Comparison of ENCODE assay signal across 8 cellular contexts in genomic region chr2:230447455-230448451, GRCh38. TPM values are rescaled to one million over a fixed set of nuclear protein-coding genes. Genes with fewer than 3 reads are reported as not detected.
DNase-seq lines count a peak whose midpoint lies in the region; ATAC-seq and TF ChIP-seq lines count a peak whose summit lies in the region.

No MANE protein-coding gene starts in this region.

- H3K27me3 ChIP-seq in thymus (ENCODE audit: control insufficient read depth, insufficient read depth) = no peaks in the 10 kb centered on the region

- POLR2A ChIA-PET in activated B cell treated with CpG ODN at 0.5 μM for 24 hours (lab: Charles Lee) = interaction anchor here (0.8 to 3.9 kb wide), 28 partner anchors 8 to 245 kb away, joined by 3 to 47 read pairs (median 5); partner anchors contain the start of genes SP100, SP110, SP140 and SP140L

- H3K4me3 ChIP-seq in thymus (ENCODE audit: low read length) (no peak overlapping the region), coronary artery (no peak overlapping the region)

- H3K27ac ChIP-seq in thymus (ENCODE audit: low read depth) = peak overlapping the region; percentile 1
- H3K27ac ChIP-seq in coronary artery = peak overlapping the region in 1 of 2 donors; percentile 27

- H3K27me3 Mint-ChIP-seq in activated T-cell treated with anti-CD3 and anti-CD28 coated beads, Interleukin-2, amount 50 U/mL, for 24 hours = no peaks in the 10 kb centered on the region
- H3K27me3 Mint-ChIP-seq in activated B cell treated with CpG ODN at 0.5 μM for 24 hours (no peaks in the 10 kb centered on the region), HFFc6 (ENCODE audit: insufficient read depth) (no peaks in the 10 kb centered on the region)

- no peak for DNase-seq in activated T-cell treated with anti-CD3 and anti-CD28 coated beads, Interleukin-2, amount 50 U/mL, for 24 hours
- DNase-seq in activated T-cell treated with anti-CD3 and anti-CD28 coated beads for 4 hours = no peak
- DNase-seq in activated B cell treated with CpG ODN at 0.5 μM for 24 hours = no peak
- no peak for DNase-seq in HFFc6
- DNase-seq in GM03348 (ENCODE audit: low spot score) = no peak
- DNase-seq in coronary artery (ENCODE audit: low spot score) = no peak

- H3K4me1 Mint-ChIP-seq in activated T-cell treated with anti-CD3 and anti-CD28 coated beads, Interleukin-2, amount 50 U/mL, for 24 hours (ENCODE audit: low read depth) = peaks cover 69% of the 10 kb centered on the region
- H3K4me1 Mint-ChIP-seq in activated B cell treated with CpG ODN at 0.5 μM for 24 hours = peaks cover 93% of the 10 kb centered on the region
- H3K4me1 Mint-ChIP-seq in HFFc6 (ENCODE audit: low read depth) = peaks cover 18% of the 10 kb centered on the region

- H3K9me3 Mint-ChIP-seq in activated T-cell treated with anti-CD3 and anti-CD28 coated beads, Interleukin-2, amount 50 U/mL, for 24 hours = no peaks in the 10 kb centered on the region
- H3K9me3 Mint-ChIP-seq in activated B cell treated with CpG ODN at 0.5 μM for 24 hours = no peaks in the 10 kb centered on the region
- H3K9me3 Mint-ChIP-seq in HFFc6 = no peaks in the 10 kb centered on the region

- peak overlapping the region; percentile 63 for H3K4me3 Mint-ChIP-seq in activated T-cell treated with anti-CD3 and anti-CD28 coated beads, Interleukin-2, amount 50 U/mL, for 24 hours
- H3K4me3 Mint-ChIP-seq in activated B cell treated with CpG ODN at 0.5 μM for 24 hours = peak overlapping the region; percentile 83
- H3K4me3 Mint-ChIP-seq in HFFc6 = no peak overlapping the region

- peak overlapping the region; percentile 94 for H3K27ac Mint-ChIP-seq in activated T-cell treated with anti-CD3 and anti-CD28 coated beads, Interleukin-2, amount 50 U/mL, for 24 hours
- peak overlapping the region; percentile 99 for H3K27ac Mint-ChIP-seq in activated B cell treated with CpG ODN at 0.5 μM for 24 hours
- H3K27ac Mint-ChIP-seq in HFFc6 = no peak overlapping the region

- CTCF ChIA-PET in activated B cell treated with CpG ODN at 0.5 μM for 24 hours (lab: Charles Lee) = interaction anchor here (1.0 to 3.6 kb wide), 4 partner anchors 10 to 245 kb away, joined by 3 to 12 read pairs (median 6); no protein-coding TSS in a partner anchor

- no peaks in the 10 kb centered on the region for H3K4me1 ChIP-seq in thymus (ENCODE audit: control insufficient read depth, insufficient read depth, low read length)

- ATAC-seq in HG02973 (IDR thresholded peaks at IDR 0.05; ENCODE audit: unreplicated experiment) = peak; percentile 84
- ATAC-seq in activated B cell treated with CpG ODN at 0.5 μM for 24 hours (ENCODE audit: low read depth) = peak; percentile 81

- no peak for TF ChIP-seq CTCF in activated B cell treated with CpG ODN at 0.5 μM for 24 hours (IDR thresholded peaks at IDR 0.05)
- no peak for TF ChIP-seq CTCF in HFFc6 (IDR thresholded peaks at IDR 0.05)
- TF ChIP-seq CTCF in coronary artery (IDR thresholded peaks at IDR 0.05) = no peak

- no peaks in the 10 kb centered on the region for H3K9me3 ChIP-seq in thymus (ENCODE audit: control insufficient read depth)

- peaks cover 95% of the 10 kb centered on the region for H3K36me3 Mint-ChIP-seq in activated T-cell treated with anti-CD3 and anti-CD28 coated beads, Interleukin-2, amount 50 U/mL, for 24 hours (ENCODE audit: low read depth)
- H3K36me3 Mint-ChIP-seq in activated B cell treated with CpG ODN at 0.5 μM for 24 hours (ENCODE audit: low read depth) = peaks cover 97% of the 10 kb centered on the region
- H3K36me3 Mint-ChIP-seq in HFFc6 (ENCODE audit: low read depth) = peaks cover 62% of the 10 kb centered on the region

- intact Hi-C loops in activated B cell treated with CpG ODN at 0.5 μM for 24 hours (cut with micrococcal nuclease) = loop anchor here (1.0 to 5.0 kb wide), 8 partner anchors 8 to 245 kb away; partner anchors contain the start of genes SP100 and SP140

- WGBS in thymus = 93% methylated on average over 8 of the region's 8 CpGs

- H3K36me3 ChIP-seq in thymus (ENCODE audit: control insufficient read depth, insufficient read depth) = peaks cover 49% of the 10 kb centered on the region

RNA-seq across cellular contexts. Expression of gene SP100, which starts 31.8 kb away (rescaled TPM):
- total RNA-seq in activated B cell treated with CpG ODN at 0.5 μM for 24 hours = 369 and 433 TPM in 2 replicates
- 97.7 TPM for polyA plus RNA-seq in thymus
- total RNA-seq in HFFc6 (2021; fragmentation: NEBNext Ultra II Directional; extraction: Animal tissue kit (Norgen Biotek cat#: 25700)) = 10 to 100 TPM; 70.5 to 74.9 (median 72.8) TPM
